In genomic region chr14:35988550-35988949, GRCh38 we compare ENCODE assay signal across 21 cellular contexts.
"Had no signal": no experiment of that assay in that cellular context is flagged by ENCODE, and none has a peak within 500 bp of the region (broad histone marks: within the 10 kb centered on the region; RNA-seq: fewer than 3 reads in every experiment).

No MANE protein-coding gene starts in this region.

- H3K27ac ChIP-seq: PC-9, Peyer's patch, SJCRH30 had no signal

- DNase-seq: KBM-7, MG63, NCI-H1092, NCI-H1105 treated with DMSO at 0.1 percent for 48 hours, NCI-H1417 treated with DMSO at 0.1 percent for 48 hours, NCI-H146, NCI-H1694 treated with DMSO at 0.1 percent for 48 hours, NCI-H1930, NCI-H2081, NCI-H2107, NCI-H226, NCI-H446, NCI-H510A, NCI-H524 treated with DMSO at 0.1 percent for 48 hours, NCI-H774, Peyer's patch, SHP77 treated with DMSO at 0.1 percent for 48 hours, SJCRH30 had no signal

- H3K27me3 ChIP-seq: MG63, Peyer's patch had no signal

- ATAC-seq: Right ventricle myocardium inferior, SK-N-SH treated with all-trans-retinoic acid at 6 μM for 48 hours had no signal
